ENCODE assay signal across 11 cellular contexts in genomic region chr6:108897371-108897770, GRCh38. TPM values are rescaled to one million over a fixed set of nuclear protein-coding genes. Genes with fewer than 3 reads are reported as not detected.
A peak's percentile ranks its signal among the peaks of the same experiment; 100 is the strongest.
DNase-seq lines count a peak whose midpoint lies in the region; ATAC-seq and TF ChIP-seq lines count a peak whose summit lies in the region.
"Had no signal": no experiment of that assay in that cellular context is flagged by ENCODE, and none has a peak within 500 bp of the region (broad histone marks: within the 10 kb centered on the region; RNA-seq: fewer than 3 reads in every experiment).

No MANE protein-coding gene starts in this region.

- no CpG with 5 or more reads among the region's 1 CpG for WGBS in H9 (ENCODE audit: extremely low coverage, insufficient read length, low lambda C conversion rate)
- no CpG with 5 or more reads among the region's 1 CpG for WGBS in mesendoderm (ENCODE audit: extremely low coverage, insufficient coverage, low lambda C conversion rate)

- H3K4ac ChIP-seq in H9 (ENCODE audit: low read depth, low read length) (no peak overlapping the region), mesendoderm (ENCODE audit: low read depth, low read length) (no peak overlapping the region)

- no peak overlapping the region for H3K14ac ChIP-seq in H9 (ENCODE audit: insufficient read depth, low read length)

- no peak overlapping the region for H3K18ac ChIP-seq in H9 (ENCODE audit: insufficient read length, low read depth, low read length)
- no peak overlapping the region for H3K18ac ChIP-seq in mesendoderm (ENCODE audit: low read length)

- TF ChIP-seq CTCF in H9 (conservative IDR thresholded peaks at IDR 0.05) (no peak), cardiac fibroblast (IDR thresholded peaks at IDR 0.05; ENCODE audit: low read depth, low read length) (no peak), osteocyte (IDR thresholded peaks at IDR 0.05) (no peak)

- H4K5ac ChIP-seq in H9 (ENCODE audit: insufficient read length, low read depth, low read length) (no peak overlapping the region), mesendoderm (ENCODE audit: low read length) (no peak overlapping the region)

- no peaks in the 10 kb centered on the region for H3K79me1 ChIP-seq in H9 (ENCODE audit: insufficient read depth, low read depth, low read length, poor library complexity, severe bottlenecking)
- no peaks in the 10 kb centered on the region for H3K79me1 ChIP-seq in mesendoderm (ENCODE audit: low read length)

- no peak overlapping the region for H4K91ac ChIP-seq in H9 (ENCODE audit: insufficient read length, low read depth, low read length)

- H3K36me3 Mint-ChIP-seq in H9 (ENCODE audit: insufficient read depth in 1 of 3, low read depth in 3 of 3) (no peaks in the 10 kb centered on the region), osteocyte (ENCODE audit: unreplicated experiment) (no peaks in the 10 kb centered on the region)
- H3K36me3 Mint-ChIP-seq in activated T-cell treated with anti-CD3 and anti-CD28 coated beads, Interleukin-2, amount 50 U/mL, for 72 hours (ENCODE audit: insufficient read depth in 2 of 2) = no peaks in the 10 kb centered on the region

- no peaks in the 10 kb centered on the region for H3K36me3 ChIP-seq in mesendoderm (ENCODE audit: control insufficient read depth, insufficient read depth, low read length)
- H3K36me3 ChIP-seq: transverse colon had no signal

- no peaks in the 10 kb centered on the region for H4K20me1 ChIP-seq in H9 (ENCODE audit: control insufficient read depth, insufficient read depth, insufficient read length)

- H3K4me3 ChIP-seq in cardiac fibroblast (replicated peaks in 1 of 2; ENCODE audit: low read depth in 2 of 2, low read length in 2 of 2) (no peak overlapping the region), mesendoderm (ENCODE audit: low read length) (no peak overlapping the region)
- H3K4me3 ChIP-seq: transverse colon had no signal

- peak overlapping the region in 2 of 3 experiments; percentile 56 to 76; a peak in 3 of 7 replicates for H3K27ac Mint-ChIP-seq in H9
- peak overlapping the region; percentile 17 for H3K27ac Mint-ChIP-seq in osteocyte (ENCODE audit: unreplicated experiment)
- no peak overlapping the region for H3K27ac Mint-ChIP-seq in activated T-cell treated with anti-CD3 and anti-CD28 coated beads, Interleukin-2, amount 50 U/mL, for 72 hours
- H3K27ac Mint-ChIP-seq: activated T-helper 1 cell treated with anti-CD3 and anti-CD28 coated beads, Interleukin-12 subunit alpha, Interleukin-12 subunit beta, Interleukin-2, Interleukin-4 antibody, amounts not matched to agents 30 ng/mL and 10 ng/mL and 1 ng/mL, durations not matched to agents 14 hours and 24 hours and 36 hours had no signal

- no peak overlapping the region for H2AK5ac ChIP-seq in H9 (ENCODE audit: insufficient read length, low read length)
- H2AK5ac ChIP-seq in mesendoderm (ENCODE audit: low read length) = no peak overlapping the region

- no peak overlapping the region for H3K23ac ChIP-seq in H9 (ENCODE audit: insufficient read length, low read depth, low read length)
- no peak overlapping the region for H3K23ac ChIP-seq in mesendoderm (ENCODE audit: low read length)

- H3K79me2 ChIP-seq in H9 (ENCODE audit: insufficient read depth, low read length) (no peaks in the 10 kb centered on the region), mesendoderm (ENCODE audit: control insufficient read depth, insufficient read depth, low read length) (no peaks in the 10 kb centered on the region)

- no peak overlapping the region for H2AFZ ChIP-seq in H9 (ENCODE audit: low read length)

- no peak overlapping the region for H3K9ac ChIP-seq in H9 (ENCODE audit: extremely low read depth, insufficient read length, low read length)
- H3K9ac ChIP-seq in mesendoderm (ENCODE audit: low read length) = no peak overlapping the region

- H2BK15ac ChIP-seq in H9 (ENCODE audit: low read depth, low read length) (no peak overlapping the region), mesendoderm (replicated peaks; ENCODE audit: low read depth) (no peak overlapping the region)

- H3K4me1 ChIP-seq in H9 (ENCODE audit: insufficient read depth, low read length) (no peaks in the 10 kb centered on the region), mesendoderm (ENCODE audit: control insufficient read depth, low read depth, low read length) (no peaks in the 10 kb centered on the region)

- H3K27me3 Mint-ChIP-seq in H9 (ENCODE audit: low read depth) (no peaks in the 10 kb centered on the region), osteocyte (ENCODE audit: unreplicated experiment) (no peaks in the 10 kb centered on the region)
- peaks cover 6% of the 10 kb centered on the region for H3K27me3 Mint-ChIP-seq in activated T-cell treated with anti-CD3 and anti-CD28 coated beads, Interleukin-2, amount 50 U/mL, for 72 hours (ENCODE audit: low read depth)

- H3K27ac ChIP-seq in H9 (ENCODE audit: insufficient read length, low read depth, low read length) (no peak overlapping the region), mesendoderm (ENCODE audit: low read depth, low read length) (no peak overlapping the region)

- H4K8ac ChIP-seq in H9 (replicated peaks; ENCODE audit: insufficient read length, low read depth, low read length) (no peak overlapping the region), mesendoderm (ENCODE audit: low read depth, low read length) (no peak overlapping the region)

- H3K9me3 Mint-ChIP-seq in H9 = no peaks in the 10 kb centered on the region
- no peaks in the 10 kb centered on the region for H3K9me3 Mint-ChIP-seq in osteocyte (ENCODE audit: unreplicated experiment)
- no peaks in the 10 kb centered on the region for H3K9me3 Mint-ChIP-seq in activated T-cell treated with anti-CD3 and anti-CD28 coated beads, Interleukin-2, amount 50 U/mL, for 72 hours

- H2BK12ac ChIP-seq in H9 (ENCODE audit: insufficient read length, low read depth, low read length) = no peak overlapping the region

- H3K27me3 ChIP-seq in H9 (ENCODE audit: insufficient read depth, low read length) = no peaks in the 10 kb centered on the region
- no peaks in the 10 kb centered on the region for H3K27me3 ChIP-seq in mesendoderm (ENCODE audit: insufficient read depth, low read length, poor library complexity)
- H3K27me3 ChIP-seq: transverse colon had no signal

- H3K9me3 ChIP-seq in H9 (ENCODE audit: control insufficient read depth, low read depth, low read length) = no peaks in the 10 kb centered on the region
- H3K9me3 ChIP-seq: transverse colon had no signal

- ATAC-seq in activated T-cell treated with anti-CD3 and anti-CD28 coated beads, Interleukin-2, amount 50 U/mL, for 72 hours (replicated peaks in 1 of 2) = no peak
- ATAC-seq: Panc1 had no signal

- H2BK5ac ChIP-seq in H9 (ENCODE audit: insufficient read length, low read length) (no peak overlapping the region), mesendoderm (ENCODE audit: low read length) (no peak overlapping the region)

- intact Hi-C loops in posterior vena cava (cut with DNase I) = no loop called here

- no peak overlapping the region for H3K56ac ChIP-seq in H9 (ENCODE audit: insufficient read length, low read depth, low read length)
- H3K56ac ChIP-seq in mesendoderm (ENCODE audit: low read length) = no peak overlapping the region

- H3K4me1 Mint-ChIP-seq in H9 = peaks cover 6 to 12% of the 10 kb centered on the region in 2 experiments
- H3K4me1 Mint-ChIP-seq in osteocyte (ENCODE audit: unreplicated experiment) = peaks cover 27% of the 10 kb centered on the region
- H3K4me1 Mint-ChIP-seq in activated T-cell treated with anti-CD3 and anti-CD28 coated beads, Interleukin-2, amount 50 U/mL, for 72 hours (ENCODE audit: low read depth) = peaks cover 35% of the 10 kb centered on the region

- H3T11ph ChIP-seq in H9 (ENCODE audit: low read length) = no peak overlapping the region

- DNase-seq in H9 = no peak
- peak; percentile 80 for DNase-seq in NCI-H2196 (lab: John Stamatoyannopoulos, UW; ENCODE audit: unreplicated experiment)
- DNase-seq in cardiac fibroblast (ENCODE audit: low read depth in 2 of 2) = peak; percentile 56 to 65
- no peak for DNase-seq in osteocyte (ENCODE audit: extremely low spot score, unreplicated experiment)
- no peak for DNase-seq in posterior vena cava (ENCODE audit: low spot score)
- no peak for DNase-seq in mesendoderm
- DNase-seq in SKM-1 (lab: John Stamatoyannopoulos, UW; ENCODE audit: unreplicated experiment) = no peak
- no peak for DNase-seq in activated T-cell treated with anti-CD3 and anti-CD28 coated beads, Interleukin-2, amount 50 U/mL, for 72 hours
- DNase-seq: transverse colon had no signal

- H3K4me3 Mint-ChIP-seq in H9 = no peak overlapping the region
- H3K4me3 Mint-ChIP-seq in osteocyte (ENCODE audit: unreplicated experiment) = no peak overlapping the region
- no peak overlapping the region for H3K4me3 Mint-ChIP-seq in activated T-cell treated with anti-CD3 and anti-CD28 coated beads, Interleukin-2, amount 50 U/mL, for 72 hours
- H3K4me3 Mint-ChIP-seq: activated T-helper 1 cell treated with anti-CD3 and anti-CD28 coated beads, Interleukin-12 subunit alpha, Interleukin-12 subunit beta, Interleukin-2, Interleukin-4 antibody, amounts not matched to agents 30 ng/mL and 10 ng/mL and 1 ng/mL, durations not matched to agents 14 hours and 24 hours and 36 hours had no signal

- no peaks in the 10 kb centered on the region for H3K23me2 ChIP-seq in H9 (ENCODE audit: insufficient read length, low read depth, low read length, poor library complexity, severe bottlenecking)

- H2BK120ac ChIP-seq in H9 (ENCODE audit: low read depth, low read length, poor library complexity, severe bottlenecking) = no peak overlapping the region
- no peak overlapping the region for H2BK120ac ChIP-seq in mesendoderm (ENCODE audit: low read depth, low read length)

- no peak overlapping the region for H2BK20ac ChIP-seq in H9 (ENCODE audit: low read depth, low read length, poor library complexity, severe bottlenecking)

- H3K4me2 ChIP-seq in H9 (ENCODE audit: insufficient read depth, insufficient read length, low read length) = no peak overlapping the region
- no peak overlapping the region for H3K4me2 ChIP-seq in mesendoderm (ENCODE audit: low read length)

RNA-seq across cellular contexts. Expression of gene ARMC2, which starts 49.1 kb away (rescaled TPM):
- 2.8 and 3.9 TPM in 2 replicates for total RNA-seq in H9 (2021)
- total RNA-seq in osteocyte = 7.6 and 8.3 TPM in 2 replicates
- 10 to 100 TPM in 1 of 2 donors, 1 to 10 TPM in 1; 7.4 to 12.5 TPM for total RNA-seq in posterior vena cava
- polyA plus RNA-seq in mesendoderm (2013, experiment 1 of 2) = 1.9 TPM
- polyA plus RNA-seq in mesendoderm (2013, experiment 2 of 2) = 2.0 TPM
- total RNA-seq in activated T-cell treated with anti-CD3 and anti-CD28 coated beads, Interleukin-2, amount 50 U/mL, for 72 hours = 1 to 10 TPM; 2.2 to 2.9 TPM

Comparison
In these comparisons a context has a peak if more than half of its experiments do, and no peak if none do; other contexts are left out.
1. DNase-seq: peak in NCI-H2196 (single experiment) and cardiac fibroblast (2 of 2); none in H9 (single experiment), osteocyte (single experiment), posterior vena cava (single experiment), mesendoderm (single experiment), SKM-1 (single experiment) and activated T-cell treated with anti-CD3 and anti-CD28 coated beads, Interleukin-2, amount 50 U/mL, for 72 hours (0 of 2).